ENCODE assay signal across 8 cellular contexts in the genomic region with DNA sequence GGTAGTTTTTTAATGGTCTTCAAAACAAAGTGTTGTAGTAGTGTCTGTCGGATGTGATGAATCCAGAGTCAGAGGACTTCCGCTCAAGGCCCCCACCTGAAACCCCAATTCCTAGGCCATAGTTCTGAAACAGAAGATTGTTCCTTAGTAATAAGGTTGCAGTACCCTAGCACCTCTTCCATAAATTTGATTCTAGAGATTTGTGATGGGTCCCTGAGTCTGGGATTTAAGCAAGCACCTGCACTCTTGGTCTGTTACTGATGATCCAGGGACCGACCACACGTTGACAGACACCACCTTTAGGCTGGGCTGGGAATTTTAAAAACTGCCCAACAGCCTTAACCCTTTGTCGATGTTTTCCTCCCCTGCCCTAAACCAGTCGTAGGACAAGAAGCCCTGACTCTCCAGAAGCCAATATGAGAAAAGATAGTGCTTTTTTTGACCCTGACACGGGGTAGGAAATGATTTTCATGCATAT. TPM values are rescaled to one million over a fixed set of nuclear protein-coding genes. Genes with fewer than 3 reads are reported as not detected.
DNase-seq lines count a peak whose midpoint lies in the region; ATAC-seq, FAIRE-seq and TF ChIP-seq lines count a peak whose summit lies in the region.

No MANE protein-coding gene starts in this region.

- H3K27me3 ChIP-seq in BE2C: no peaks in the 10 kb centered on the region
- H3K27me3 ChIP-seq in naive thymus-derived CD4-positive, alpha-beta T cell (ENCODE audit: control insufficient read depth in 2 of 2, insufficient read depth in 2 of 2, low read length in 2 of 2): no peaks in the 10 kb centered on the region

- H3K9me3 Mint-ChIP-seq in effector memory CD8-positive, alpha-beta T cell: no peaks in the 10 kb centered on the region
- peaks cover 0 to 6% (median 0%) of the 10 kb centered on the region in 11 donors for H3K9me3 Mint-ChIP-seq in naive thymus-derived CD4-positive, alpha-beta T cell

- peak; percentile 71 for FAIRE-seq in GM18507 (lab: Jason Lieb, UNC)

- peak; percentile 55 for TF ChIP-seq CTCF in BE2C (IDR thresholded peaks at IDR 0.05; ENCODE audit: low read depth, low read length)

- CTCF ChIA-PET in naive thymus-derived CD4-positive, alpha-beta T cell (lab: Charles Lee): interaction anchor here (0.7 to 2.6 kb wide), 2 partner anchors 21 to 147 kb away, joined by 3 to 10 read pairs; no protein-coding TSS in a partner anchor

- POLR2A ChIA-PET in naive thymus-derived CD4-positive, alpha-beta T cell (lab: Charles Lee): interaction anchor here (0.5 to 2.8 kb wide), 14 partner anchors 9 to 159 kb away, joined by 3 to 18 read pairs (median 3); partner anchors contain the start of genes SRSF3 and STK38

- H3K4me1 ChIP-seq in BE2C: peaks cover 14% of the 10 kb centered on the region
- H3K4me1 ChIP-seq in naive thymus-derived CD4-positive, alpha-beta T cell (ENCODE audit: control insufficient read depth in 2 of 2, insufficient read depth in 2 of 2, low read length in 2 of 2): peaks cover 20 to 31% of the 10 kb centered on the region in 2 donors

- H3K36me3 ChIP-seq in BE2C: peaks cover 13% of the 10 kb centered on the region
- H3K36me3 ChIP-seq in naive thymus-derived CD4-positive, alpha-beta T cell (ENCODE audit: control insufficient read depth in 2 of 3, insufficient read depth in 3 of 3, low read length in 3 of 3): peaks cover 0 to 6% (median 0%) of the 10 kb centered on the region in 3 experiments

- no peaks in the 10 kb centered on the region; the same call in 1 of the 2 replicates for H3K9me3 ChIP-seq in BE2C
- H3K9me3 ChIP-seq in naive thymus-derived CD4-positive, alpha-beta T cell (ENCODE audit: control insufficient read depth in 2 of 3, low read length in 3 of 3): no peaks in the 10 kb centered on the region

- peak overlapping the region; percentile 97 for H3K27ac ChIP-seq in naive thymus-derived CD4-positive, alpha-beta T cell (ENCODE audit: low read depth, low read length)

- H3K27me3 Mint-ChIP-seq in effector memory CD8-positive, alpha-beta T cell: no peaks in the 10 kb centered on the region
- H3K27me3 Mint-ChIP-seq in naive thymus-derived CD4-positive, alpha-beta T cell: no peaks in the 10 kb centered on the region

- intact Hi-C loops in naive thymus-derived CD4-positive, alpha-beta T cell (cut with micrococcal nuclease): loop anchor here (1.0 to 10.0 kb wide), 9 partner anchors 21 to 1071 kb away; partner anchors contain the start of genes STK38 (in 2 of the 2) and BRPF3 (in 1 of the 2)

- H3K36me3 Mint-ChIP-seq in effector memory CD8-positive, alpha-beta T cell (ENCODE audit: insufficient read depth): peaks cover 16% of the 10 kb centered on the region
- H3K36me3 Mint-ChIP-seq in naive thymus-derived CD4-positive, alpha-beta T cell: peaks cover 0 to 20% (median 13%) of the 10 kb centered on the region in 5 donors

- DNase-seq in BE2C (peak; percentile 36), GM18507 (ENCODE audit: extremely low spot score, insufficient read length, low read depth) (no peak), RPMI8226 (peak; percentile 66), NCI-H2029 (lab: John Stamatoyannopoulos, UW) (no peak), middle frontal gyrus (ENCODE audit: extremely low spot score, low spot score) (no peak), kidney glomerular epithelial cell (lab: John Stamatoyannopoulos, UW) (no peak)
- peak in 1 of 3 experiments; percentile 14 for DNase-seq in effector memory CD8-positive, alpha-beta T cell
- DNase-seq in naive thymus-derived CD4-positive, alpha-beta T cell: peak in 4 of 9 donors; percentile 20 to 34 (median 28)

- peak overlapping the region; percentile 95 to 98 for H3K27ac Mint-ChIP-seq in effector memory CD8-positive, alpha-beta T cell
- H3K27ac Mint-ChIP-seq in naive thymus-derived CD4-positive, alpha-beta T cell: peak overlapping the region; percentile 92 to 97 (median 96)

- H3K4me3 Mint-ChIP-seq in effector memory CD8-positive, alpha-beta T cell: peak overlapping the region; percentile 93 to 96
- peak overlapping the region; percentile 85 to 99 (median 96) for H3K4me3 Mint-ChIP-seq in naive thymus-derived CD4-positive, alpha-beta T cell

- no peak for ATAC-seq in effector memory CD8-positive, alpha-beta T cell (replicated peaks)
- no peak for ATAC-seq in naive thymus-derived CD4-positive, alpha-beta T cell

- peaks cover 27 to 42% of the 10 kb centered on the region in 2 donors for H3K4me1 Mint-ChIP-seq in effector memory CD8-positive, alpha-beta T cell (ENCODE audit: low read depth in 2 of 2)
- peaks cover 28 to 67% (median 57%) of the 10 kb centered on the region in 7 donors for H3K4me1 Mint-ChIP-seq in naive thymus-derived CD4-positive, alpha-beta T cell

- H3K4me3 ChIP-seq in BE2C (ENCODE audit: low read depth, low read length): peak overlapping the region; percentile 94
- peak overlapping the region; percentile 69 for H3K4me3 ChIP-seq in naive thymus-derived CD4-positive, alpha-beta T cell (ENCODE audit: low read length)

RNA-seq across cellular contexts. Expression of gene KCTD20, which starts 1.2 kb away (rescaled TPM):
- polyA plus RNA-seq in BE2C (2012; ENCODE audit: insufficient read depth, insufficient read length, low read depth): 46.6 TPM
- total RNA-seq in naive thymus-derived CD4-positive, alpha-beta T cell: 10 to 100 TPM; 33.0 to 55.8 (median 33.2) TPM
- 10 to 100 TPM; 27.7 to 29.8 TPM for polyA plus RNA-seq in naive thymus-derived CD4-positive, alpha-beta T cell

RNA-seq across cellular contexts. Expression of gene PXT1, which starts 1.3 kb away (rescaled TPM):
- polyA plus RNA-seq in BE2C (2012; ENCODE audit: insufficient read depth, insufficient read length, low read depth): not detected
- under 1 TPM; 0.15 to 0.64 (median 0.32) TPM for total RNA-seq in naive thymus-derived CD4-positive, alpha-beta T cell
- not detected for polyA plus RNA-seq in naive thymus-derived CD4-positive, alpha-beta T cell

RNA-seq across cellular contexts. Expression of gene ETV7, which starts 56.5 kb away (rescaled TPM):
- 0.52 TPM for polyA plus RNA-seq in BE2C (2012; ENCODE audit: insufficient read depth, insufficient read length, low read depth)
- 10 to 100 TPM in 1 of 5 experiments, under 1 TPM in 2, not detected in 2; 0.32 to 12.5 (median 0.40) TPM for total RNA-seq in naive thymus-derived CD4-positive, alpha-beta T cell
- polyA plus RNA-seq in naive thymus-derived CD4-positive, alpha-beta T cell: 1 to 10 TPM in 1 of 2 donors, under 1 TPM in 1; 0.79 to 1.1 TPM

Comparison
In these comparisons a context has a peak if more than half of its experiments do, and no peak if none do; other contexts are left out.
1. DNase-seq: peak in BE2C (single experiment) and RPMI8226 (single experiment); none in GM18507 (single experiment), NCI-H2029 (single experiment), middle frontal gyrus (single experiment) and kidney glomerular epithelial cell (single experiment).